10 cellular contexts compared by ENCODE assay signal in the genomic region with DNA sequence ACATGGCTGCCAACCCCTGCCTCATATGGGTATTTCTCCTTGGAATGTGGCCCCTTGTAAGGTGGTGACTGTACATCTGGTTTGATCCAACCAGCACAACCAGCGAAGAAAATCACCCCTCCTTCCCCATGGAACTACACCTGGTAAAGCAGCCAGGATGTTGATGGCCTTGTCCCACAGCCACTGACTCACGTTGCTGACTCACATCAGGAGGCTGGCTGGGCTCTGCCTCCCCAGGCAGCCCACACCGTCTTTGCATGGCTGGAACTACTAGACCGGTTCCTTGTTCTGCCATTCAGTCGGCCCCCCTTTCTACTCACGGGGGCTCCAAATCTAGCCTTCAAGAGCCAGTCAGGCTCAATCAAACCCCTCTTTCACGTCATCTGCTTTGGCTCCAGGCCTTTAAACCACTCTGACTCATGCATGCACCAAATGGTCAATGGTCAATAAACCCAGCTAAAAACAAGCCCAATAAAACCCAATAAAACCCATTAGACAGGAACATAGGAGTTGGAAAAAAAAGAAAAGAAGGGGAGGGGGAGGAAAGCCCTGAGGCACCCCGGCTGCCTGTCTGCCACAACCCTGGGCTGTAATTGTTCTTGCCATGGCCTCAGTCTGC.
A peak's percentile ranks its signal among the peaks of the same experiment; 100 is the strongest.
DNase-seq lines count a peak whose midpoint lies in the region; ATAC-seq and TF ChIP-seq lines count a peak whose summit lies in the region.
"Had no signal": no experiment of that assay in that cellular context is flagged by ENCODE, and none has a peak within 500 bp of the region (broad histone marks: within the 10 kb centered on the region; RNA-seq: fewer than 3 reads in every experiment).

No MANE protein-coding gene starts in this region.

- H3K9me3 Mint-ChIP-seq in natural killer cell treated with Interleukin-12 subunit alpha and Interleukin-12 subunit beta and Interleukin-15 and Interleukin-18, amount 100 ng/mL, for 72 hours: no peaks in the 10 kb centered on the region
- H3K9me3 Mint-ChIP-seq in natural killer cell: no peaks in the 10 kb centered on the region

- peaks cover 0 to 2% of the 10 kb centered on the region in 2 donors for H3K27me3 Mint-ChIP-seq in natural killer cell treated with Interleukin-12 subunit alpha and Interleukin-12 subunit beta and Interleukin-15 and Interleukin-18, amount 100 ng/mL, for 72 hours
- H3K27me3 Mint-ChIP-seq in natural killer cell (ENCODE audit: low read depth in 2 of 2): peaks cover 0 to 7% of the 10 kb centered on the region in 2 donors

- TF ChIP-seq POLR2A in GM18505 (IDR thresholded peaks at IDR 0.05; ENCODE audit: borderline replicate concordance, extremely low read depth, insufficient read depth, insufficient read length): no peak

- H3K4me1 Mint-ChIP-seq in natural killer cell treated with Interleukin-12 subunit alpha and Interleukin-12 subunit beta and Interleukin-15 and Interleukin-18, amount 100 ng/mL, for 72 hours (ENCODE audit: low read depth in 2 of 2): peaks cover 13 to 16% of the 10 kb centered on the region in 2 donors
- no peaks in the 10 kb centered on the region for H3K4me1 Mint-ChIP-seq in natural killer cell

- peak; percentile 72 to 73 for ATAC-seq in natural killer cell treated with Interleukin-12 subunit alpha and Interleukin-12 subunit beta and Interleukin-15 and Interleukin-18, amount 100 ng/mL, for 72 hours
- ATAC-seq in natural killer cell: no peak
- ATAC-seq in HG03342 (IDR thresholded peaks at IDR 0.05; ENCODE audit: unreplicated experiment): no peak
- ATAC-seq in GM18505 (IDR thresholded peaks at IDR 0.05; ENCODE audit: unreplicated experiment): no peak

- no peaks in the 10 kb centered on the region for H3K27me3 ChIP-seq in kidney epithelial cell (ENCODE audit: control insufficient read depth, insufficient read depth, low read length)

- TF ChIP-seq CTCF in natural killer cell (IDR thresholded peaks at IDR 0.05) (no peak), kidney epithelial cell (IDR thresholded peaks at IDR 0.05; ENCODE audit: insufficient read depth, low read length, poor library complexity, severe bottlenecking) (no peak)

- intact Hi-C loops in natural killer cell (cut with micrococcal nuclease): no loop called here

- H3K36me3 Mint-ChIP-seq in natural killer cell treated with Interleukin-12 subunit alpha and Interleukin-12 subunit beta and Interleukin-15 and Interleukin-18, amount 100 ng/mL, for 72 hours: no peaks in the 10 kb centered on the region
- no peaks in the 10 kb centered on the region for H3K36me3 Mint-ChIP-seq in natural killer cell

- peak overlapping the region in 1 of 2 donors; percentile 18 for H3K27ac Mint-ChIP-seq in natural killer cell treated with Interleukin-12 subunit alpha and Interleukin-12 subunit beta and Interleukin-15 and Interleukin-18, amount 100 ng/mL, for 72 hours
- H3K27ac Mint-ChIP-seq in natural killer cell: no peak overlapping the region

- no peak overlapping the region for H3K4me3 Mint-ChIP-seq in natural killer cell treated with Interleukin-12 subunit alpha and Interleukin-12 subunit beta and Interleukin-15 and Interleukin-18, amount 100 ng/mL, for 72 hours
- no peak overlapping the region for H3K4me3 Mint-ChIP-seq in natural killer cell

- no peak overlapping the region for H3K4me3 ChIP-seq in kidney epithelial cell (ENCODE audit: low read depth, low read length)
- H3K4me3 ChIP-seq: lung had no signal

- H3K36me3 ChIP-seq in kidney epithelial cell (ENCODE audit: control insufficient read depth, insufficient read depth, low read length): no peaks in the 10 kb centered on the region

- no peak for DNase-seq in natural killer cell treated with Interleukin-12 subunit alpha and Interleukin-12 subunit beta and Interleukin-15 and Interleukin-18, amount 100 ng/mL, for 72 hours (ENCODE audit: low spot score)
- DNase-seq in natural killer cell: no peak
- peak; percentile 62 to 76 for DNase-seq in activated T-cell treated with anti-CD3 and anti-CD28 coated beads, Interleukin-2, amount 50 U/mL, for 48 hours
- peak; percentile 100 for DNase-seq in kidney epithelial cell (ENCODE audit: low read depth)
- peak; percentile 84 for DNase-seq in ureter (ENCODE audit: low spot score)
- no peak for DNase-seq in NAMALWA (ENCODE audit: low spot score)
- DNase-seq: DND-41 had no signal

Comparison
In these comparisons a context has a peak if more than half of its experiments do, and no peak if none do; other contexts are left out.
1. ATAC-seq: peak in natural killer cell treated with Interleukin-12 subunit alpha and Interleukin-12 subunit beta and Interleukin-15 and Interleukin-18, amount 100 ng/mL, for 72 hours (2 of 2); none in natural killer cell (0 of 3), HG03342 (single experiment) and GM18505 (single experiment).
2. DNase-seq: peak in activated T-cell treated with anti-CD3 and anti-CD28 coated beads, Interleukin-2, amount 50 U/mL, for 48 hours (2 of 2), kidney epithelial cell (single experiment) and ureter (single experiment); none in natural killer cell treated with Interleukin-12 subunit alpha and Interleukin-12 subunit beta and Interleukin-15 and Interleukin-18, amount 100 ng/mL, for 72 hours (single experiment), natural killer cell (single experiment) and NAMALWA (single experiment).